Comparison of ENCODE assay signal across 23 cellular contexts in the genomic region with DNA sequence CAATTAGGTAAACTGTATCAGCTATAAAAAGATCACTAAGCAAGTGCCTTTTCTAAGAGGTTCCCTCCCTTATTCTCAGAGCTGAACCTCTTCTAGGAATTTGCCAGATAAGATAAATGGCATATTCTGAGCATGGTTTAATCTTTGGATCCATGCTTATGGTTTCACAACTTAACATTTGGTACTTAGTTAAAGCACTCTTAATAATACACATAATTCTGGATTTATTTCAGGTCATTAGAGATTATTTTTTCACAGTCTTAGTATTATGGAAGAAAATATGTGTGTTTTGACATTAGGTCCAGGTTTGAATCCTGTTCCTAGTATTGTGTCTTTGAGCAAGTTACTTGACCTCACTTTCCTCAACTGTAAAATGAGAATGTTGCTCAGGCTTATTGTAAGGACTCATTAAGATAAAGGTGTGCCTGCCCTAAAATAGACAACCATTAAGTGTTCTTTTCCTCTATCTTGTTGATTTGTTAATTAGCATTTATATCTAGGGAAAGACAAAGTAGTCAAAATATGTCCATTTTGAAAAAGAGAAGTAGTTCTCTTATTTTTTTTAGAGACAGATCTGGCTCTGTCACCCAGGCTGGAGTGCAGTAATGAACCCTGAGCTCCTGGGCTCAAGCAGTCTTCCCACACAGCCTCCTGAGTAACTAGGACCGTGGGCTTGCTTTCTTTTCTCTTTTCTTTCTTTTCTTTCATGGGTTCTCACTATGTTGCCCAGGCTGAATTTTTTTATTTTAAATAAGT. TPM values are rescaled to one million over a fixed set of nuclear protein-coding genes. Genes with fewer than 3 reads are reported as not detected.
DNase-seq lines count a peak whose midpoint lies in the region; ATAC-seq, FAIRE-seq and TF ChIP-seq lines count a peak whose summit lies in the region.
"Had no signal": no experiment of that assay in that cellular context is flagged by ENCODE, and none has a peak within 500 bp of the region (broad histone marks: within the 10 kb centered on the region; RNA-seq: fewer than 3 reads in every experiment).

No MANE protein-coding gene starts in this region.

- no peak for ATAC-seq in stimulated activated memory B cell treated with anti-CD40 and anti-IgM and Interleukin-4, amounts not matched to agents 10 μg/mL and 1 μg/mL and 100 μg/mL, for 72 hours

- FAIRE-seq in small intestine (lab: Jason Lieb, UNC) = no peak
- FAIRE-seq: TTC549 had no signal

- H3K9me3 Mint-ChIP-seq in T-helper 2 cell treated with Interferon-gamma antibody and Interleukin-4, amounts not matched to agents 5 μg/mL and 100 μg/mL, for 36 hours = no peaks in the 10 kb centered on the region
- H3K9me3 Mint-ChIP-seq in endothelial cell (ENCODE audit: unreplicated experiment) = no peaks in the 10 kb centered on the region
- H3K9me3 Mint-ChIP-seq in stimulated activated memory B cell treated with anti-CD40 and anti-IgM and Interleukin-4, amounts not matched to agents 10 μg/mL and 1 μg/mL and 100 μg/mL, for 72 hours = no peaks in the 10 kb centered on the region
- H3K9me3 Mint-ChIP-seq: brain; naive B cell; stimulated activated naive CD8-positive, alpha-beta T cell treated with anti-CD3 and anti-CD28 coated beads, Interleukin-15, Interleukin-2, amounts not matched to agents 100 ng/mL and 50 ng/mL, for 24 hours had no signal

- DNase-seq in T-helper 2 cell treated with Interferon-gamma antibody and Interleukin-4, amounts not matched to agents 5 μg/mL and 100 μg/mL, for 36 hours (ENCODE audit: low spot score) = no peak
- DNase-seq in T-helper 2 cell = no peak
- peak; percentile 5 for DNase-seq in NOMO-1 treated with dmso at 0.1 percent for 144 hours (lab: John Stamatoyannopoulos, UW; ENCODE audit: unreplicated experiment)
- DNase-seq in endothelial cell (ENCODE audit: low spot score) = no peak
- peak; percentile 23 for DNase-seq in small intestine
- DNase-seq in Peyer's patch = no peak
- DNase-seq in ovary = no peak
- DNase-seq: activated naive CD4-positive, alpha-beta T cell treated with anti-CD3 and anti-CD28 coated beads, Interleukin-2, amount 50 U/mL, for 16 hours; activated T-cell treated with anti-CD3 and anti-CD28 coated beads for 4 hours; dermis blood vessel endothelial cell; DMS53; glutamatergic neuron; naive B cell; NCI-H2029 treated with DMSO at 0.1 percent for 48 hours; NCI-H526; SK-N-SH; stimulated activated CD4-positive, alpha-beta T cell treated with anti-CD3 and anti-CD28 coated beads, Interleukin-15, amount 100 ng/mL, for 24 hours had no signal

- no peaks in the 10 kb centered on the region for H3K27me3 Mint-ChIP-seq in T-helper 2 cell treated with Interferon-gamma antibody and Interleukin-4, amounts not matched to agents 5 μg/mL and 100 μg/mL, for 36 hours (ENCODE audit: low read depth)
- no peaks in the 10 kb centered on the region for H3K27me3 Mint-ChIP-seq in endothelial cell (ENCODE audit: unreplicated experiment)
- H3K27me3 Mint-ChIP-seq in stimulated activated memory B cell treated with anti-CD40 and anti-IgM and Interleukin-4, amounts not matched to agents 10 μg/mL and 1 μg/mL and 100 μg/mL, for 72 hours = no peaks in the 10 kb centered on the region
- H3K27me3 Mint-ChIP-seq: brain; naive B cell; stimulated activated naive CD8-positive, alpha-beta T cell treated with anti-CD3 and anti-CD28 coated beads, Interleukin-15, Interleukin-2, amounts not matched to agents 100 ng/mL and 50 ng/mL, for 24 hours had no signal

- peak overlapping the region; percentile 4 for H3K4me3 Mint-ChIP-seq in T-helper 2 cell treated with Interferon-gamma antibody and Interleukin-4, amounts not matched to agents 5 μg/mL and 100 μg/mL, for 36 hours
- H3K4me3 Mint-ChIP-seq in endothelial cell (ENCODE audit: unreplicated experiment) = no peak overlapping the region
- H3K4me3 Mint-ChIP-seq in stimulated activated memory B cell treated with anti-CD40 and anti-IgM and Interleukin-4, amounts not matched to agents 10 μg/mL and 1 μg/mL and 100 μg/mL, for 72 hours = no peak overlapping the region
- H3K4me3 Mint-ChIP-seq: naive B cell; stimulated activated naive CD8-positive, alpha-beta T cell treated with anti-CD3 and anti-CD28 coated beads, Interleukin-15, Interleukin-2, amounts not matched to agents 100 ng/mL and 50 ng/mL, for 24 hours had no signal

- no peak for TF ChIP-seq POLR2A in Peyer's patch (IDR thresholded peaks at IDR 0.05)
- no peak for TF ChIP-seq POLR2A in ovary (IDR thresholded peaks at IDR 0.05)

- H3K36me3 ChIP-seq in small intestine (ENCODE audit: control insufficient read depth in 2 of 2, insufficient read depth in 2 of 2, low read length in 2 of 2) (no peaks in the 10 kb centered on the region), Peyer's patch (no peaks in the 10 kb centered on the region), ovary (no peaks in the 10 kb centered on the region)
- H3K36me3 ChIP-seq: upper lobe of left lung had no signal

- no peak overlapping the region for H3K27ac Mint-ChIP-seq in T-helper 2 cell treated with Interferon-gamma antibody and Interleukin-4, amounts not matched to agents 5 μg/mL and 100 μg/mL, for 36 hours
- peak overlapping the region; percentile 30 for H3K27ac Mint-ChIP-seq in endothelial cell (ENCODE audit: unreplicated experiment)
- H3K27ac Mint-ChIP-seq in stimulated activated memory B cell treated with anti-CD40 and anti-IgM and Interleukin-4, amounts not matched to agents 10 μg/mL and 1 μg/mL and 100 μg/mL, for 72 hours = no peak overlapping the region
- H3K27ac Mint-ChIP-seq: stimulated activated naive CD8-positive, alpha-beta T cell treated with anti-CD3 and anti-CD28 coated beads, Interleukin-15, Interleukin-2, amounts not matched to agents 100 ng/mL and 50 ng/mL, for 24 hours had no signal

- H3K4me1 ChIP-seq in small intestine (ENCODE audit: control insufficient read depth in 2 of 2, insufficient read depth in 1 of 2, low read depth in 1 of 2, low read length in 1 of 2) (peaks cover 0 to 4% of the 10 kb centered on the region in 2 donors), Peyer's patch (peaks cover 0 to 5% (median 0%) of the 10 kb centered on the region in 4 donors), ovary (ENCODE audit: insufficient read depth) (no peaks in the 10 kb centered on the region)

- intact Hi-C loops in ovary (cut with DNase I) = no loop called here

- peaks cover 24% of the 10 kb centered on the region for H3K4me1 Mint-ChIP-seq in T-helper 2 cell treated with Interferon-gamma antibody and Interleukin-4, amounts not matched to agents 5 μg/mL and 100 μg/mL, for 36 hours (ENCODE audit: low read depth)
- H3K4me1 Mint-ChIP-seq in endothelial cell (ENCODE audit: unreplicated experiment) = peaks cover 24% of the 10 kb centered on the region
- peaks cover 38% of the 10 kb centered on the region for H3K4me1 Mint-ChIP-seq in stimulated activated memory B cell treated with anti-CD40 and anti-IgM and Interleukin-4, amounts not matched to agents 10 μg/mL and 1 μg/mL and 100 μg/mL, for 72 hours

- 85 to 94% (median 92%) methylated on average over 1 of the region's 1 CpG for WGBS in small intestine, 3 donors
- WGBS in ovary, 3 donors = 33 to 48% (median 47%) methylated on average over 1 of the region's 1 CpG

- no peaks in the 10 kb centered on the region for H3K9me3 ChIP-seq in small intestine (ENCODE audit: control insufficient read depth, low read depth)
- H3K9me3 ChIP-seq in Peyer's patch = no peaks in the 10 kb centered on the region
- H3K9me3 ChIP-seq in ovary = no peaks in the 10 kb centered on the region
- H3K9me3 ChIP-seq: BLaER1 treated with 17β-estradiol and CSF1 and Interleukin-3, amounts not matched to agents 10 nM and 100 nM; SK-N-SH; upper lobe of left lung had no signal

- TF ChIP-seq EP300 in ovary (IDR thresholded peaks at IDR 0.05) = no peak

- H3K36me3 Mint-ChIP-seq in T-helper 2 cell treated with Interferon-gamma antibody and Interleukin-4, amounts not matched to agents 5 μg/mL and 100 μg/mL, for 36 hours (ENCODE audit: low read depth) = peaks cover 1% of the 10 kb centered on the region
- H3K36me3 Mint-ChIP-seq in endothelial cell (ENCODE audit: low read depth, unreplicated experiment) = no peaks in the 10 kb centered on the region
- peaks cover 14% of the 10 kb centered on the region for H3K36me3 Mint-ChIP-seq in stimulated activated memory B cell treated with anti-CD40 and anti-IgM and Interleukin-4, amounts not matched to agents 10 μg/mL and 1 μg/mL and 100 μg/mL, for 72 hours
- H3K36me3 Mint-ChIP-seq: naive B cell had no signal

- TF ChIP-seq CTCF in endothelial cell (IDR thresholded peaks at IDR 0.05; ENCODE audit: unreplicated experiment) (no peak), Peyer's patch (IDR thresholded peaks at IDR 0.05) (no peak), ovary (IDR thresholded peaks at IDR 0.05) (no peak)

- H3K4me3 ChIP-seq in small intestine (ENCODE audit: low read depth in 1 of 2, low read length in 2 of 2) (no peak overlapping the region), Peyer's patch (no peak overlapping the region), ovary (no peak overlapping the region)
- H3K4me3 ChIP-seq: BLaER1 treated with 17β-estradiol and CSF1 and Interleukin-3, amounts not matched to agents 10 nM and 100 nM; upper lobe of left lung had no signal

- H3K27ac ChIP-seq in small intestine (ENCODE audit: low read depth in 1 of 2, low read length in 1 of 2) (no peak overlapping the region), Peyer's patch (no peak overlapping the region), ovary (no peak overlapping the region)
- H3K27ac ChIP-seq: BLaER1 treated with 17β-estradiol and CSF1 and Interleukin-3, amounts not matched to agents 10 nM and 100 nM; upper lobe of left lung had no signal

- no peaks in the 10 kb centered on the region for H3K27me3 ChIP-seq in small intestine (ENCODE audit: control insufficient read depth in 2 of 2, insufficient read depth in 2 of 2, low read length in 2 of 2)
- H3K27me3 ChIP-seq in Peyer's patch = no peaks in the 10 kb centered on the region
- no peaks in the 10 kb centered on the region for H3K27me3 ChIP-seq in ovary
- H3K27me3 ChIP-seq: BLaER1 treated with 17β-estradiol and CSF1 and Interleukin-3, amounts not matched to agents 10 nM and 100 nM; upper lobe of left lung had no signal

RNA-seq across cellular contexts. Expression of a gene that starts 43.4 kb away (rescaled TPM):
- total RNA-seq in endothelial cell (ENCODE audit: unreplicated experiment) = 38.8 TPM
- 1 to 10 TPM; 5.9 to 8.5 (median 6.5) TPM for polyA plus RNA-seq in small intestine
- 10 to 100 TPM; 19.0 to 35.2 (median 22.2) TPM for total RNA-seq in Peyer's patch
- 10 to 100 TPM; 13.8 to 33.4 (median 28.0) TPM for total RNA-seq in ovary
- polyA plus RNA-seq in ovary = 10 to 100 TPM; 11.2 to 23.1 TPM

Comparison
In these comparisons a context has a peak if more than half of its experiments do, and no peak if none do; other contexts are left out.
1. DNase-seq: peak in NOMO-1 treated with dmso at 0.1 percent for 144 hours (single experiment) and small intestine (single experiment); none in T-helper 2 cell treated with Interferon-gamma antibody and Interleukin-4, amounts not matched to agents 5 μg/mL and 100 μg/mL, for 36 hours (single experiment), T-helper 2 cell (0 of 5), endothelial cell (single experiment), Peyer's patch (0 of 3) and ovary (0 of 5).